40 cellular contexts compared by ENCODE assay signal in the genomic region with DNA sequence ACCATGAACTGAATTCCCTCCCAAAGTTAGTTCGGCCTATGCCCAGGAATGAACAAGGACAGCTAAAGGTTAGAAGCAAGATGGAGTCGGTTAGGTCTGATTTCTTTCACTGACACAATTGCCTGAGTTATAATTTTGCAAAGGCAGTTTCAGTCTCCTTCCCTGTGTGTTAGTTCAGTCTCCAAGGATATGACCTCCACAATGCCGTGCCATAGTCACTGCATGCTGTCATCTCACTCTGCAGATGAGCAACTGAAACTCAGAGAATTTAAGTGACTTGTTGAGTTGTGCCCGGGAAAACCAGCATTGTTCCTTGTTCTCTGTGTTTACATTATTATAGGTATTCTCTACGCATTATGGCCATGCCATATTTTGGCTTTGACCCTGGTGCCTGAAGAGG. TPM values are rescaled to one million over a fixed set of nuclear protein-coding genes. Genes with fewer than 3 reads are reported as not detected.
"Had no signal": no experiment of that assay in that cellular context is flagged by ENCODE, and none has a peak within 500 bp of the region (broad histone marks: within the 10 kb centered on the region; RNA-seq: fewer than 3 reads in every experiment).

No MANE protein-coding gene starts in this region.

- H3K27me3 ChIP-seq: adrenal gland, ascending aorta, brain microvascular endothelial cell, gastroesophageal sphincter, sigmoid colon, testis, upper lobe of left lung, vagina had no signal

- H3K4me1 ChIP-seq: adrenal gland, ascending aorta, gastroesophageal sphincter, prostate gland, sigmoid colon, testis had no signal

- H3K36me3 ChIP-seq: adrenal gland, ascending aorta, brain microvascular endothelial cell, gastroesophageal sphincter, prostate gland, sigmoid colon, upper lobe of left lung, vagina had no signal

- ATAC-seq: activated CD4-positive, CD25-positive, alpha-beta regulatory T cell treated with anti-CD3 and anti-CD28 coated beads, Interleukin-2, amount 50 U/mL, for 24 hours; gastroesophageal sphincter; left cardiac atrium; left ventricle myocardium superior; mucosa of descending colon; natural killer cell treated with Interleukin-12 subunit alpha and Interleukin-12 subunit beta and Interleukin-15 and Interleukin-18, amount 100 ng/mL, for 72 hours had no signal

- DNase-seq: activated CD4-positive, alpha-beta memory T cell treated with anti-CD3 and anti-CD28 coated beads for 36 hours; activated CD4-positive, alpha-beta T cell treated with anti-CD3 and anti-CD28 coated beads for 48 hours; activated CD8-positive, alpha-beta memory T cell treated with anti-CD3 and anti-CD28 coated beads, Interleukin-2, amount 50 U/mL, for 4 hours; activated effector memory CD4-positive, alpha-beta T cell treated with anti-CD3 and anti-CD28 coated beads, Interleukin-2, amount 50 U/mL, for 16 hours; activated naive CD4-positive, alpha-beta T cell treated with anti-CD3 and anti-CD28 coated beads for 36 hours; activated naive CD8-positive, alpha-beta T cell treated with anti-CD3 and anti-CD28 coated beads for 36 hours; activated T-cell treated with anti-CD3 and anti-CD28 coated beads, Interleukin-2, amount 50 U/mL, for 1 hour; adrenal gland; brain microvascular endothelial cell; hippocampal formation; left cardiac atrium; left ventricle myocardium superior; mucosa of descending colon; retina; sigmoid colon; small intestine; stimulated activated CD4-positive, alpha-beta T cell treated with anti-CD3 and anti-CD28 coated beads, Interleukin-1b, Interleukin-23, amount 100 ng/mL, for 48 hours; stimulated activated naive CD4-positive, alpha-beta T cell; T-helper 1 cell; testis had no signal

- H3K9me3 ChIP-seq: adrenal gland, ascending aorta, gastroesophageal sphincter, mucosa of descending colon, prostate gland, sigmoid colon, testis, upper lobe of left lung, vagina had no signal

- H3K27ac ChIP-seq: adrenal gland, ascending aorta, brain microvascular endothelial cell, coronary artery, gastroesophageal sphincter, prostate gland, sigmoid colon, testis, vagina had no signal

- H3K4me3 ChIP-seq: adrenal gland, ascending aorta, coronary artery, gastroesophageal sphincter, mucosa of descending colon, prostate gland, sigmoid colon, testis, upper lobe of left lung, vagina had no signal

RNA-seq across cellular contexts. Expression of gene SERPINA1, which starts 10.1 kb away (rescaled TPM):
- total RNA-seq: activated T-helper 1 cell treated with anti-CD3 and anti-CD28 coated beads, Interleukin-12 subunit alpha, Interleukin-12 subunit beta, Interleukin-2, Interleukin-4 antibody, amounts not matched to agents 30 ng/mL and 10 ng/mL and 1 ng/mL, durations not matched to agents 14 hours and 24 hours and 36 hours; endothelial cell of umbilical vein; fibroblast of lung; fibroblast of villous mesenchyme; lung microvascular endothelial cell; myocyte had no signal
- polyA plus RNA-seq: endothelial cell of umbilical vein had no signal

RNA-seq across cellular contexts. Expression of gene SERPINA2, which starts 32.0 kb away (rescaled TPM):
- total RNA-seq: activated CD4-positive, alpha-beta memory T cell treated with anti-CD3 and anti-CD28 coated beads for 36 hours; activated CD8-positive, alpha-beta memory T cell treated with anti-CD3 and anti-CD28 coated beads for 36 hours; activated naive CD4-positive, alpha-beta T cell treated with anti-CD3 and anti-CD28 coated beads for 36 hours; activated naive CD8-positive, alpha-beta T cell treated with anti-CD3 and anti-CD28 coated beads for 36 hours; activated T-helper 1 cell treated with anti-CD3 and anti-CD28 coated beads, Interleukin-12 subunit alpha, Interleukin-12 subunit beta, Interleukin-2, Interleukin-4 antibody, amounts not matched to agents 30 ng/mL and 10 ng/mL and 1 ng/mL, durations not matched to agents 14 hours and 24 hours and 36 hours; adrenal gland; ascending aorta; cardiac septum; cerebellum; endothelial cell of umbilical vein; fibroblast of lung; fibroblast of villous mesenchyme; gastroesophageal sphincter; left cardiac atrium; left ventricle myocardium superior; lung microvascular endothelial cell; mesenteric fat pad; mucosa of descending colon; myocyte; natural killer cell treated with Interleukin-12 subunit alpha and Interleukin-12 subunit beta and Interleukin-15 and Interleukin-18, amount 100 ng/mL, for 72 hours; osteoblast; prostate gland; sigmoid colon; testis; upper lobe of left lung; vagina had no signal
- polyA plus RNA-seq: adrenal gland, endothelial cell of umbilical vein, esophagus, fibroblast of lung, sigmoid colon, small intestine had no signal

RNA-seq across cellular contexts. Expression of gene SERPINA11, which starts 54.1 kb away (rescaled TPM):
- total RNA-seq: activated CD4-positive, alpha-beta memory T cell treated with anti-CD3 and anti-CD28 coated beads for 36 hours; activated CD8-positive, alpha-beta memory T cell treated with anti-CD3 and anti-CD28 coated beads for 36 hours; activated naive CD4-positive, alpha-beta T cell treated with anti-CD3 and anti-CD28 coated beads for 36 hours; activated naive CD8-positive, alpha-beta T cell treated with anti-CD3 and anti-CD28 coated beads for 36 hours; activated T-helper 1 cell treated with anti-CD3 and anti-CD28 coated beads, Interleukin-12 subunit alpha, Interleukin-12 subunit beta, Interleukin-2, Interleukin-4 antibody, amounts not matched to agents 30 ng/mL and 10 ng/mL and 1 ng/mL, durations not matched to agents 14 hours and 24 hours and 36 hours; adrenal gland; ascending aorta; cardiac septum; cerebellum; endothelial cell of umbilical vein; fibroblast of lung; fibroblast of villous mesenchyme; gastroesophageal sphincter; left cardiac atrium; left ventricle myocardium superior; lung microvascular endothelial cell; mesenteric fat pad; mucosa of descending colon; myocyte; natural killer cell treated with Interleukin-12 subunit alpha and Interleukin-12 subunit beta and Interleukin-15 and Interleukin-18, amount 100 ng/mL, for 72 hours; osteoblast; prostate gland; sigmoid colon; testis; upper lobe of left lung; vagina had no signal
- polyA plus RNA-seq: adrenal gland, endothelial cell of umbilical vein, fibroblast of lung had no signal
